8 cellular contexts compared by ENCODE assay signal in the genomic region with DNA sequence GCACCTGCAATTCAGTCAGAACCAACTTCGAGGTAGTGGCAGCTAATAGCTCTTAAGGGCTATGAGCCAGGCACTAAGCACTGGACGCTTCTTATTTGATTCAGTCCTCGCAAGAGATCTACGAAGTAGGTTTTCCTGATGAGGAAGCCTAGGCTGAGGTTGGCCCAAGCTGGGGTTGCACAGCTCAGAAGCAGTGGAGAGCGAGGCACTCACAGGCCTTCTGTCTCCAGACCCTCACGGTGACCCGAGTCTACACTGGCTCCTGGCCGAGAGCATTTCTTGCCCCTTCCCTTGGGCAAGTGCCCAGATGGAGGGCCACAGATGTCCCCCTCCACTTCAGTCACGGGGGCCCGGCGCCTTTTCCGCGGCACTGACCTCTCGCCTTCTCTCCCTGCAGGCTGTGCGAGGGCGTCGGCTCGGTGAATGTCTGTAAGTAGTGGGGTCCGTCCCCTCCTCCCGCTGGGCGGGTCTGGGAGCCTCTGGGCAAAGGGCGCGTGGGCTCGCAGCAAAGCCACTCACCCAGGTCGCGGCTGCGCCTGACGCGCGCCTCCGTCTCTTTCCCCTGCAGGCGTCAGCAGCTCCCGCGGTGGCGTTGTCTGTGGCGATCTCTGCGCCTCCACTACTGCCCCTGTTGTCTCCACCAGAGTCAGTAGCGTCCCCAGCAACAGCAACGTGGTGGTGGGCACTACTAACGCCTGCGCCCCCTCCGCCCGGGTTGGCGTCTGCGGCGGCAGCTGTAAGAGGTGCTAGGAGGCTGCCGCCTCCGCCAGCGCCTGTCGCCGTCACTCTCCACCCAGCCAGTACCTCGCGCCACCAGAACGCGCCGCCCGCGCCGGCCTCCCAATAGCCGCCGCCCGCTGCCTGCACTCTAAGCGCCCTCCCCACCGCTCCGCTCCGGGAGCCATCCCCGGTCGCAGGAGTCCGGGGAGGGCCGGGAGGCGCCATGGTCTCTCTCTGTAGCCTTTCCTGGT. TPM values are rescaled to one million over a fixed set of nuclear protein-coding genes. Genes with fewer than 3 reads are reported as not detected.
DNase-seq lines count a peak whose midpoint lies in the region; TF ChIP-seq lines count a peak whose summit lies in the region.
"Had no signal": no experiment of that assay in that cellular context is flagged by ENCODE, and none has a peak within 500 bp of the region (broad histone marks: within the 10 kb centered on the region; RNA-seq: fewer than 3 reads in every experiment).

No MANE protein-coding gene starts in this region.

- H3F3A ChIP-seq in GM23248 (ENCODE audit: insufficient read depth), result 0 out of 2 replicates have a peak, but pooled peaks cover 4% of the 10 kb centered on the region

- peaks cover 9% of the 10 kb centered on the region for H3K4me1 ChIP-seq in GM23248 (ENCODE audit: insufficient read depth)

- H3K9ac ChIP-seq in GM23248, result peak overlapping the region; percentile 58

- no peaks in the 10 kb centered on the region for H3K9me2 ChIP-seq in GM23248 (ENCODE audit: insufficient read depth)

- in situ Hi-C loops in GM23248 (cut with MboI), result no loop called here

- H3K4me1 Mint-ChIP-seq in progenitor cell of endocrine pancreas (ENCODE audit: low read depth), result peaks cover 5% of the 10 kb centered on the region

- peak overlapping the region; percentile 69 for H3K4me3 ChIP-seq in GM23248

- peak; percentile 34 for TF ChIP-seq CTCF in progenitor cell of endocrine pancreas (IDR thresholded peaks at IDR 0.05; ENCODE audit: unreplicated experiment)

- H3K27ac ChIP-seq in GM23248, result no peak overlapping the region

- H3K4me3 Mint-ChIP-seq in progenitor cell of endocrine pancreas (ENCODE audit: low read depth), result peak overlapping the region; percentile 73

- no peaks in the 10 kb centered on the region for H3K79me2 ChIP-seq in GM23248 (ENCODE audit: insufficient read depth)

- H2AFZ ChIP-seq in GM23248, result peak overlapping the region; percentile 81

- no peaks in the 10 kb centered on the region for H3K9me3 ChIP-seq in GM23248 (ENCODE audit: low read depth)

- DNase-seq in GM23248 (peak; percentile 78), NCI-H69 (lab: John Stamatoyannopoulos, UW) (peak; percentile 85), anterior cingulate cortex (lab: John Stamatoyannopoulos, UW) (peak; percentile 12 to 85 (median 59)), hepatic stellate cell (ENCODE audit: low spot score) (peak; percentile 79), progenitor cell of endocrine pancreas (ENCODE audit: low spot score, unreplicated experiment) (peak; percentile 39), dedifferentiated amniotic fluid mesenchymal stem cell (ENCODE audit: extremely low spot score) (no peak), GM19240 (ENCODE audit: insufficient read length, low spot score) (no peak)

- H3K27me3 ChIP-seq in GM23248 (replicated peaks; ENCODE audit: insufficient read depth), result no peaks in the 10 kb centered on the region

- H3K27ac Mint-ChIP-seq in progenitor cell of endocrine pancreas, result no peak overlapping the region

- H3K9me3 Mint-ChIP-seq in progenitor cell of endocrine pancreas (ENCODE audit: low read depth), result no peaks in the 10 kb centered on the region

- no peaks in the 10 kb centered on the region for H3K36me3 Mint-ChIP-seq in progenitor cell of endocrine pancreas (ENCODE audit: insufficient read depth)

- H3K4me2 ChIP-seq in GM23248 (ENCODE audit: unreplicated experiment), result peak overlapping the region; percentile 81

- WGBS in GM23248 (ENCODE audit: low coverage in 1 of 2, low lambda C conversion rate in 2 of 2, missing lambda C conversion rate in 2 of 2), 2 experiments, result 12 to 17% methylated on average over 51 to 71 of the region's 71 CpGs

- no peaks in the 10 kb centered on the region for H4K20me1 ChIP-seq in GM23248 (ENCODE audit: insufficient read depth)

- H3K27me3 Mint-ChIP-seq in progenitor cell of endocrine pancreas, result peaks cover 86% of the 10 kb centered on the region

- no peaks in the 10 kb centered on the region for H3K36me3 ChIP-seq in GM23248 (ENCODE audit: low read depth)

RNA-seq across cellular contexts. Expression of gene KRT83, which starts 13.1 kb away (rescaled TPM):
- total RNA-seq in GM23248 (2014; rRNA removed; shearing (Covaris generic)), result not detected in 2 replicates
- not detected in 2 replicates for polyA plus RNA-seq in GM23248 (2016; fragmentation: Nextera tagmentation; extraction: Ambion mirVana)
- total RNA-seq in progenitor cell of endocrine pancreas, result not detected in 2 replicates
- total RNA-seq: activated CD8-positive, alpha-beta memory T cell treated with anti-CD3 and anti-CD28 coated beads for 36 hours had no signal

RNA-seq across cellular contexts. Expression of gene KRT81, which starts 16.8 kb away (rescaled TPM):
- 0.11 TPM in 1 of 2 replicates, not detected in the other for total RNA-seq in GM23248 (2014; rRNA removed; shearing (Covaris generic))
- polyA plus RNA-seq in GM23248 (2016; fragmentation: Nextera tagmentation; extraction: Ambion mirVana), result 0.34 and 0.95 TPM in 2 replicates
- not detected in 2 replicates for total RNA-seq in progenitor cell of endocrine pancreas
- total RNA-seq: activated CD8-positive, alpha-beta memory T cell treated with anti-CD3 and anti-CD28 coated beads for 36 hours had no signal

RNA-seq across cellular contexts. Expression of gene KRT86, which starts 33.7 kb away (rescaled TPM):
- total RNA-seq in GM23248 (2014; rRNA removed; shearing (Covaris generic)), result 0.11 TPM in 1 of 2 replicates, not detected in the other
- polyA plus RNA-seq in GM23248 (2016; fragmentation: Nextera tagmentation; extraction: Ambion mirVana), result 0.16 and 0.27 TPM in 2 replicates
- not detected in 2 replicates for total RNA-seq in progenitor cell of endocrine pancreas
- total RNA-seq: activated CD8-positive, alpha-beta memory T cell treated with anti-CD3 and anti-CD28 coated beads for 36 hours had no signal

RNA-seq across cellular contexts. Expression of gene KRT85, which starts 59.2 kb away (rescaled TPM):
- total RNA-seq in GM23248 (2014; rRNA removed; shearing (Covaris generic)), result not detected in 2 replicates
- polyA plus RNA-seq in GM23248 (2016; fragmentation: Nextera tagmentation; extraction: Ambion mirVana), result not detected in 2 replicates
- not detected in 2 replicates for total RNA-seq in progenitor cell of endocrine pancreas
- total RNA-seq: activated CD8-positive, alpha-beta memory T cell treated with anti-CD3 and anti-CD28 coated beads for 36 hours had no signal

Comparison
In these comparisons a context has a peak if more than half of its experiments do, and no peak if none do; other contexts are left out.
1. DNase-seq: peak in GM23248 (single experiment), NCI-H69 (single experiment), anterior cingulate cortex (58 of 58), hepatic stellate cell (single experiment) and progenitor cell of endocrine pancreas (single experiment); none in dedifferentiated amniotic fluid mesenchymal stem cell (single experiment) and GM19240 (single experiment).